Comparison of ENCODE assay signal across 21 cellular contexts in genomic region chr2:172588931-172589330, GRCh38. TPM values are rescaled to one million over a fixed set of nuclear protein-coding genes. Genes with fewer than 3 reads are reported as not detected.
A peak's percentile ranks its signal among the peaks of the same experiment; 100 is the strongest.
DNase-seq lines count a peak whose midpoint lies in the region; ATAC-seq, FAIRE-seq and TF ChIP-seq lines count a peak whose summit lies in the region.
"Had no signal": no experiment of that assay in that cellular context is flagged by ENCODE, and none has a peak within 500 bp of the region (broad histone marks: within the 10 kb centered on the region; RNA-seq: fewer than 3 reads in every experiment).

No MANE protein-coding gene starts in this region.

- no peak overlapping the region for H3K4me3 ChIP-seq in breast epithelium
- no peak overlapping the region for H3K4me3 ChIP-seq in RWPE2 (ENCODE audit: severe bottlenecking)
- H3K4me3 ChIP-seq in upper lobe of right lung, result no peak overlapping the region
- H3K4me3 ChIP-seq in aorta (ENCODE audit: low read length in 2 of 2), result no peak overlapping the region
- H3K4me3 ChIP-seq: A549, adrenal gland, HAP-1 had no signal

- no peaks in the 10 kb centered on the region for H3K4me1 Mint-ChIP-seq in MCF 10A (ENCODE audit: insufficient read depth, unreplicated experiment)

- no peak overlapping the region for H3K27ac Mint-ChIP-seq in MCF 10A (ENCODE audit: low read depth, unreplicated experiment)

- no peak overlapping the region for H3K27ac ChIP-seq in breast epithelium
- no peak overlapping the region for H3K27ac ChIP-seq in RWPE2 (ENCODE audit: poor library complexity, severe bottlenecking)
- H3K27ac ChIP-seq in upper lobe of right lung, result no peak overlapping the region
- H3K27ac ChIP-seq in aorta (ENCODE audit: low read depth in 1 of 2, low read length in 2 of 2), result no peak overlapping the region
- H3K27ac ChIP-seq: A549, adrenal gland had no signal

- 83 to 85% methylated on average over 4 of the region's 4 CpGs for WGBS in aorta, 2 donors

- no peaks in the 10 kb centered on the region for H3K27me3 ChIP-seq in breast epithelium
- no peaks in the 10 kb centered on the region for H3K27me3 ChIP-seq in RWPE2 (ENCODE audit: insufficient read depth, poor library complexity, severe bottlenecking)
- no peaks in the 10 kb centered on the region for H3K27me3 ChIP-seq in upper lobe of right lung
- no peaks in the 10 kb centered on the region for H3K27me3 ChIP-seq in aorta (ENCODE audit: control insufficient read depth in 1 of 2, insufficient read depth in 2 of 2, low read length in 1 of 2)
- H3K27me3 ChIP-seq: adrenal gland had no signal

- DNase-seq in MCF 10A (ENCODE audit: unreplicated experiment) (peak; percentile 1), breast epithelium (ENCODE audit: low spot score in 2 of 2) (no peak), RWPE2 (ENCODE audit: low spot score) (no peak), upper lobe of right lung (no peak), NK-92 (lab: John Stamatoyannopoulos, UW; ENCODE audit: unreplicated experiment) (no peak), aorta (no peak), GM12892 (ENCODE audit: insufficient read length) (no peak)
- DNase-seq: activated CD4-positive, alpha-beta T cell treated with anti-CD3 and anti-CD28 coated beads for 1 hour; activated effector memory CD4-positive, alpha-beta T cell treated with Interleukin-2 at 50 U/mL for 16 hours; adrenal gland; C1 segment of cervical spinal cord; cerebellar nuclear complex; foreskin fibroblast; KBM-7; left colon; OCI-M1; stimulated activated CD4-positive, alpha-beta T cell treated with anti-CD3 and anti-CD28 coated beads, Interleukin-12 subunit alpha, Interleukin-12 subunit beta, amount 100 ng/mL, for 4 hours; T-helper 9 cell had no signal

- peaks cover 8% of the 10 kb centered on the region for H3K9me3 Mint-ChIP-seq in MCF 10A (ENCODE audit: unreplicated experiment)

- H3K36me3 Mint-ChIP-seq in MCF 10A (ENCODE audit: insufficient read depth, unreplicated experiment), result peaks cover 70% of the 10 kb centered on the region

- POLR2A ChIA-PET in MCF 10A (lab: Yijun Ruan, JAX), result interaction anchor here (1.5 kb wide), 1 partner anchor 121 kb away, joined by 5 read pairs; no protein-coding TSS in a partner anchor

- no peak overlapping the region for H3K4me3 Mint-ChIP-seq in MCF 10A (ENCODE audit: unreplicated experiment)

- TF ChIP-seq POLR2A in breast epithelium (IDR thresholded peaks at IDR 0.05) (no peak), GM12892 (IDR thresholded peaks at IDR 0.05; ENCODE audit: low read depth, low read length) (no peak)

- no peaks in the 10 kb centered on the region for H3K4me1 ChIP-seq in breast epithelium
- no peaks in the 10 kb centered on the region for H3K4me1 ChIP-seq in RWPE2 (ENCODE audit: insufficient read depth, poor library complexity, severe bottlenecking)
- H3K4me1 ChIP-seq in upper lobe of right lung, result no peaks in the 10 kb centered on the region
- no peaks in the 10 kb centered on the region for H3K4me1 ChIP-seq in aorta (ENCODE audit: control insufficient read depth in 1 of 2, insufficient read depth in 2 of 2, low read length in 2 of 2)
- H3K4me1 ChIP-seq: A549, HAP-1 had no signal

- FAIRE-seq in GM12892 (lab: Jason Lieb, UNC), result no peak
- FAIRE-seq: A549 had no signal

- H3K9me3 ChIP-seq in breast epithelium (no peaks in the 10 kb centered on the region), RWPE2 (ENCODE audit: severe bottlenecking) (no peaks in the 10 kb centered on the region), upper lobe of right lung (no peaks in the 10 kb centered on the region), aorta (ENCODE audit: control insufficient read depth, low read length) (no peaks in the 10 kb centered on the region)
- H3K9me3 ChIP-seq: A549, adrenal gland, HAP-1 had no signal

- intact Hi-C loops in MCF 10A (cut with micrococcal nuclease) (no loop called here), breast epithelium (cut with DNase I; ENCODE audit: low total_unique reads) (no loop called here), upper lobe of right lung (cut with DNase I) (no loop called here), aorta (cut with DNase I) (no loop called here)

- BruUV-seq in MCF 10A (replicated peaks; lab: Mats Ljungman, UMichigan), result no TSS peak

- no peak for TF ChIP-seq CTCF in MCF 10A (IDR thresholded peaks at IDR 0.05; ENCODE audit: unreplicated experiment)
- TF ChIP-seq CTCF in breast epithelium (IDR thresholded peaks at IDR 0.05), result no peak
- no peak for TF ChIP-seq CTCF in RWPE2 (IDR thresholded peaks at IDR 0.05; ENCODE audit: poor library complexity, severe bottlenecking)
- no peak for TF ChIP-seq CTCF in upper lobe of right lung (IDR thresholded peaks at IDR 0.05)

- H3K36me3 ChIP-seq in breast epithelium (no peaks in the 10 kb centered on the region), RWPE2 (ENCODE audit: low read depth) (peaks cover 71% of the 10 kb centered on the region), upper lobe of right lung (peaks cover 17% of the 10 kb centered on the region), aorta (ENCODE audit: control insufficient read depth in 1 of 2, insufficient read depth in 2 of 2, low read length in 1 of 2) (no peaks in the 10 kb centered on the region)

- no peaks in the 10 kb centered on the region for H3K27me3 Mint-ChIP-seq in MCF 10A (ENCODE audit: insufficient read depth, unreplicated experiment)

- CTCF ChIA-PET in MCF 10A (lab: Yijun Ruan, JAX), result interaction anchor here (0.7 to 12.1 kb wide), 3 partner anchors 110 to 134 kb away, joined by 3 to 172 read pairs (median 3); no protein-coding TSS in a partner anchor

- ATAC-seq in RWPE2 (ENCODE audit: low read depth) (peak; percentile 53; the same call in 1 of the 3 replicates), esophagus mucosa (peak; percentile 60), upper lobe of right lung (peak; percentile 33), aorta (ENCODE audit: low FRiP score) (no peak)
- ATAC-seq: A549, left colon had no signal

RNA-seq across cellular contexts. Expression of gene PDK1, which starts 33.0 kb away (rescaled TPM):
- total RNA-seq in MCF 10A (2022) (18.7 and 26.5 TPM in 2 replicates), breast epithelium (10 to 100 TPM; 19.0 to 20.0 (median 19.0) TPM), esophagus mucosa (16.5 TPM), upper lobe of right lung (6.0 TPM), aorta (10 to 100 TPM; 27.4 to 38.7 TPM)
- 1 to 10 TPM; 1.9 to 3.2 TPM for polyA plus RNA-seq in aorta
- polyA plus RNA-seq in GM12892 (2012; ENCODE audit: missing spikeins), result 48.3 TPM
